ENCODE assay signal across 8 cellular contexts in the genomic region with DNA sequence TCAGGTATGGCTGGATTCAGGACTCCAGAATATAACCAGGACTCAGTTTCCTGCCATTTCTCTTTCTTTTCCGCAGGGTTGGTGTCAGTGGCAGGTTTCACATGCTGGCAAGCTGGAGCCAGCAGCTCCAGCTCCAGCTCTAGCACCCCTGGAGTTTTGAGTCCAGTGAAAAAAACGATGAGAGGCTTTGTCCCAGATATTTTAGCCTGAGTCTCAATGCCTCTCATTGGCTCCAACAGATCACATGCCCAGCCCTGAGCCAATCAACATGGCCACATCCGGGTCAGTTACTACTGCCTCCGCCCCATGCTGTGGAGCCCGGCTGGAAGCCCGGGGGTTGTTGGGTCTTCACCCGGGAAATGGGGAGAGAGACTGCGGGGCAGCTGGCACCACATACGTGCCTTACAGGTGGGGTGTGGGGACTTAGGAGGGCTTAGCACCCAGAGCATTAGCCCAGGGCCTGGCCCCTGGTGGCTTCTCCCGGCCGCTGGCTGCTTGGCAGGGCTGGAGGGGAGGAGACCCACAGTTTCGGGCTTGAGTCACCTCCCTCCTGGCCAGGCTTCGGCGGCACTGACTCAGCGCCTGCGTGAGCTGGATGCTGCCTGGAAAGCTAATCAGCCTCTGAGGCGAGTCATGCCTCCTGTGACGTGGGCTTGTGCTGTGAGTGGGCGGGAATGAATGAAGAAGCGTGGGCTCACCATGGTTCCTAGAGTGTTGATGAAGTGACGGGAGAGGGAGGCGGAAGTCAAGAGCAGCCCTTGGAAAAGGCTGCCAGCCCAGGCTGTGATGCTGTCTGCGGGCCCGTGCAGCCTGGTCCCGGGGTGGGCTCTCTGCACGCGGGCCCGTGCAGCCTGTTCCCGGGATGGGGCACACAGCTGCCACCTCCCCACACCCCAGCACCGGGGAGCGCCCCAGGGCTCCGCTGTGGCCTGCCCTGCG. TPM values are rescaled to one million over a fixed set of nuclear protein-coding genes. Genes with fewer than 3 reads are reported as not detected.
A peak's percentile ranks its signal among the peaks of the same experiment; 100 is the strongest.
DNase-seq lines count a peak whose midpoint lies in the region; ATAC-seq and TF ChIP-seq lines count a peak whose summit lies in the region.

No MANE protein-coding gene starts in this region.

- H3K36me3 ChIP-seq in heart right ventricle = no peaks in the 10 kb centered on the region
- H3K36me3 ChIP-seq in transverse colon = no peaks in the 10 kb centered on the region

- WGBS in heart right ventricle, 2 donors = 23 to 31% methylated on average over 33 of the region's 33 CpGs
- WGBS in transverse colon (ENCODE audit: low coverage in 1 of 2), 2 donors = 20 to 37% methylated on average over 1 to 26 of the region's 33 CpGs

- peak; percentile 65 for TF ChIP-seq POLR2A in transverse colon (IDR thresholded peaks at IDR 0.05)

- in situ Hi-C loops in transverse colon (cut with MboI; ENCODE audit: low pct_ligation_motif_present in 1 of 4, low pct_unique_long_range_greater_than_20kb in 1 of 4, low sequenced_read_pairs in 3 of 4) = no loop called here

- H3K4me3 ChIP-seq in heart right ventricle = peak overlapping the region; percentile 31 to 73 (median 62)
- peak overlapping the region; percentile 48 to 59 (median 55) for H3K4me3 ChIP-seq in transverse colon

- intact Hi-C loops in heart right ventricle (cut with DNase I) = no loop called here
- intact Hi-C loops in posterior vena cava (cut with DNase I) = no loop called here
- intact Hi-C loops in transverse colon (cut with DNase I; ENCODE audit: low total_unique reads) = no loop called here

- peak in 2 of 9 donors; percentile 4 to 27 for TF ChIP-seq CTCF in heart right ventricle (IDR thresholded peaks at IDR 0.05)
- TF ChIP-seq CTCF in transverse colon (IDR thresholded peaks at IDR 0.05) = peak in 1 of 5 experiments; percentile 11

- H3K4me1 ChIP-seq in heart right ventricle (peaks cover 21 to 44% (median 42%) of the 10 kb centered on the region in 9 donors), transverse colon (peaks cover 9 to 32% (median 12%) of the 10 kb centered on the region in 4 donors)

- H3K9me3 ChIP-seq in heart right ventricle = no peaks in the 10 kb centered on the region
- H3K9me3 ChIP-seq in transverse colon = no peaks in the 10 kb centered on the region

- DNase-seq in AG20443 (ENCODE audit: low spot score) (peak; percentile 96), GOT3 (lab: John Stamatoyannopoulos, UW) (peak; percentile 94), NCI-H187 treated with DMSO at 0.1 percent for 48 hours (lab: John Stamatoyannopoulos, UW) (peak; percentile 49), T-helper 2 cell (peak; percentile 33 to 85 (median 58)), amygdala (lab: John Stamatoyannopoulos, UW) (peak; percentile 73 to 100 (median 95)), heart right ventricle (peak; percentile 93 to 97), posterior vena cava (ENCODE audit: low spot score) (peak; percentile 99), transverse colon (peak; percentile 88)

- H3K27ac ChIP-seq in heart right ventricle = peak overlapping the region; percentile 87 to 99 (median 97)
- peak overlapping the region; percentile 94 to 97 (median 96) for H3K27ac ChIP-seq in transverse colon

- TF ChIP-seq EP300 in transverse colon (IDR thresholded peaks at IDR 0.05; ENCODE audit: low read depth) = no peak

- H3K27me3 ChIP-seq in heart right ventricle (no peaks in the 10 kb centered on the region), transverse colon (no peaks in the 10 kb centered on the region)

- peak; percentile 94 to 98 (median 96) for ATAC-seq in heart right ventricle

RNA-seq across cellular contexts. Expression of a gene that starts 15.3 kb away (rescaled TPM):
- total RNA-seq in heart right ventricle (10 to 100 TPM; 13.2 to 30.9 (median 18.5) TPM), posterior vena cava (10 to 100 TPM; 72.8 to 76.5 TPM), transverse colon (100 to 1,000 TPM in 2 of 4 donors, 10 to 100 TPM in 2; 46.0 to 408 (median 90.0) TPM)
- 10 to 100 TPM; 19.1 to 24.6 TPM for polyA plus RNA-seq in heart right ventricle

RNA-seq across cellular contexts. Expression of a gene that starts 27.5 kb away (rescaled TPM):
- total RNA-seq in heart right ventricle (1 to 10 TPM in 2 of 10 donors, under 1 TPM in 7, not detected in 1; 0.19 to 1.5 (median 0.37) TPM), posterior vena cava (1 to 10 TPM in 1 of 2 donors, under 1 TPM in 1; 0.52 to 2.7 TPM), transverse colon (under 1 TPM in 1 of 4 donors, not detected in 3; 0.27 TPM)
- polyA plus RNA-seq in heart right ventricle = under 1 TPM; 0.15 to 0.39 TPM

Comparison
In these comparisons a context has a peak if more than half of its experiments do, and no peak if none do; other contexts are left out.
1. Peak in every context shown above with its lines: DNase-seq, ATAC-seq, H3K4me3 ChIP-seq and H3K27ac ChIP-seq.
2. DNase-seq: peak in every context shown above with its lines; median percentile 99 in posterior vena cava; 96 in AG20443; 95 in amygdala; 95 in heart right ventricle; 94 in GOT3; 88 in transverse colon; 58 in T-helper 2 cell; 49 in NCI-H187 treated with DMSO at 0.1 percent for 48 hours.